Comparison of ENCODE assay signal across 1 cellular context in the genomic region with DNA sequence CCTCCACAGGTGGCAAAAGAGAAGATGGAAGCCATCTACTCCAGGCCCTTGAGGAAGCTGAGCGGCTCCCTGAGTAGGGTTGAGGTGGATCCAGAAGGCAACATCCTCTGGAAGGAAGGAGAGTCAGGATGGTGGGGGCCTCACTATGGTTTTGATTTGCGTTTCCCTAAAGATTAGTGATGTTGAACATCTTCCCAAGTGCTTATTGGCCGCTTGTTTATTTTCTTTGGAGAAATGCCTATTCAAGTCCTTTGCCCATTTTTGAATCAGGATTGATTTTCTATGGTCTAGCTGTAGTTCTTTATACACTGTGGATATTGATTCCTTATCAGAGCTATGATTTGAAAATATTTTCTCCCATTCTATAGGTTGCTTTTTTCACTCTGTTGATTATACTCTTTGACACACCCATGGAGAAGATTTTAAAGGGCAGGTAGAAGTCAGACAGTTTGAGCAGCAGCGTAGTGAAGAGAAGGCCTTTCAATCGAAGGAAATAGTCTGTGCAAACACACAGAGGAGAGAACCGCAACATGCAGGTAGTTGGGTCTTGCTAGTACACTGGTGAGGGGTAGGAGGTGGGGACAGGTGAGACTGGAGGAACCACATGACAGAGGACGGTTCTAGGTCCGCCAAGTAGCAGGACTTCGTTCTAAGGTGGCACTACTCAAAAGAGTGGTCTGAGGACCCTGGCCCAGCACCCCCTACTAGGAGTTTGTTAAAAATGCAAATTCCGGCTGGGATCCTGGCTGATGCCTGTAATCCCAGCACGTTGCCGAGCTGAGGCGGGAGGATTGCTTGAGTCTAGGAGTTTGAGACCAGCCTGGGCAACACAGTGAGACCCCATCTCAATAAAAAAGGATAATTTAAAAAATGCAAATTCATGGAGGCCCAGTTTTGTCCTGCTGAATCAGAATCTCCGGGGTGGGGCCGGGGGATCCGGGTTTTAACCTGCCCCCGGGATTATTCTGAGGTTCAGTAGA.
TF ChIP-seq lines count a peak whose summit lies in the region.

No MANE protein-coding gene starts in this region.

TF ChIP-seq in K562, 482 proteins besides CTCF, POLR2A, EP300 and RAD21 (continued from another document):
- TF ChIP-seq, protein P1, sequence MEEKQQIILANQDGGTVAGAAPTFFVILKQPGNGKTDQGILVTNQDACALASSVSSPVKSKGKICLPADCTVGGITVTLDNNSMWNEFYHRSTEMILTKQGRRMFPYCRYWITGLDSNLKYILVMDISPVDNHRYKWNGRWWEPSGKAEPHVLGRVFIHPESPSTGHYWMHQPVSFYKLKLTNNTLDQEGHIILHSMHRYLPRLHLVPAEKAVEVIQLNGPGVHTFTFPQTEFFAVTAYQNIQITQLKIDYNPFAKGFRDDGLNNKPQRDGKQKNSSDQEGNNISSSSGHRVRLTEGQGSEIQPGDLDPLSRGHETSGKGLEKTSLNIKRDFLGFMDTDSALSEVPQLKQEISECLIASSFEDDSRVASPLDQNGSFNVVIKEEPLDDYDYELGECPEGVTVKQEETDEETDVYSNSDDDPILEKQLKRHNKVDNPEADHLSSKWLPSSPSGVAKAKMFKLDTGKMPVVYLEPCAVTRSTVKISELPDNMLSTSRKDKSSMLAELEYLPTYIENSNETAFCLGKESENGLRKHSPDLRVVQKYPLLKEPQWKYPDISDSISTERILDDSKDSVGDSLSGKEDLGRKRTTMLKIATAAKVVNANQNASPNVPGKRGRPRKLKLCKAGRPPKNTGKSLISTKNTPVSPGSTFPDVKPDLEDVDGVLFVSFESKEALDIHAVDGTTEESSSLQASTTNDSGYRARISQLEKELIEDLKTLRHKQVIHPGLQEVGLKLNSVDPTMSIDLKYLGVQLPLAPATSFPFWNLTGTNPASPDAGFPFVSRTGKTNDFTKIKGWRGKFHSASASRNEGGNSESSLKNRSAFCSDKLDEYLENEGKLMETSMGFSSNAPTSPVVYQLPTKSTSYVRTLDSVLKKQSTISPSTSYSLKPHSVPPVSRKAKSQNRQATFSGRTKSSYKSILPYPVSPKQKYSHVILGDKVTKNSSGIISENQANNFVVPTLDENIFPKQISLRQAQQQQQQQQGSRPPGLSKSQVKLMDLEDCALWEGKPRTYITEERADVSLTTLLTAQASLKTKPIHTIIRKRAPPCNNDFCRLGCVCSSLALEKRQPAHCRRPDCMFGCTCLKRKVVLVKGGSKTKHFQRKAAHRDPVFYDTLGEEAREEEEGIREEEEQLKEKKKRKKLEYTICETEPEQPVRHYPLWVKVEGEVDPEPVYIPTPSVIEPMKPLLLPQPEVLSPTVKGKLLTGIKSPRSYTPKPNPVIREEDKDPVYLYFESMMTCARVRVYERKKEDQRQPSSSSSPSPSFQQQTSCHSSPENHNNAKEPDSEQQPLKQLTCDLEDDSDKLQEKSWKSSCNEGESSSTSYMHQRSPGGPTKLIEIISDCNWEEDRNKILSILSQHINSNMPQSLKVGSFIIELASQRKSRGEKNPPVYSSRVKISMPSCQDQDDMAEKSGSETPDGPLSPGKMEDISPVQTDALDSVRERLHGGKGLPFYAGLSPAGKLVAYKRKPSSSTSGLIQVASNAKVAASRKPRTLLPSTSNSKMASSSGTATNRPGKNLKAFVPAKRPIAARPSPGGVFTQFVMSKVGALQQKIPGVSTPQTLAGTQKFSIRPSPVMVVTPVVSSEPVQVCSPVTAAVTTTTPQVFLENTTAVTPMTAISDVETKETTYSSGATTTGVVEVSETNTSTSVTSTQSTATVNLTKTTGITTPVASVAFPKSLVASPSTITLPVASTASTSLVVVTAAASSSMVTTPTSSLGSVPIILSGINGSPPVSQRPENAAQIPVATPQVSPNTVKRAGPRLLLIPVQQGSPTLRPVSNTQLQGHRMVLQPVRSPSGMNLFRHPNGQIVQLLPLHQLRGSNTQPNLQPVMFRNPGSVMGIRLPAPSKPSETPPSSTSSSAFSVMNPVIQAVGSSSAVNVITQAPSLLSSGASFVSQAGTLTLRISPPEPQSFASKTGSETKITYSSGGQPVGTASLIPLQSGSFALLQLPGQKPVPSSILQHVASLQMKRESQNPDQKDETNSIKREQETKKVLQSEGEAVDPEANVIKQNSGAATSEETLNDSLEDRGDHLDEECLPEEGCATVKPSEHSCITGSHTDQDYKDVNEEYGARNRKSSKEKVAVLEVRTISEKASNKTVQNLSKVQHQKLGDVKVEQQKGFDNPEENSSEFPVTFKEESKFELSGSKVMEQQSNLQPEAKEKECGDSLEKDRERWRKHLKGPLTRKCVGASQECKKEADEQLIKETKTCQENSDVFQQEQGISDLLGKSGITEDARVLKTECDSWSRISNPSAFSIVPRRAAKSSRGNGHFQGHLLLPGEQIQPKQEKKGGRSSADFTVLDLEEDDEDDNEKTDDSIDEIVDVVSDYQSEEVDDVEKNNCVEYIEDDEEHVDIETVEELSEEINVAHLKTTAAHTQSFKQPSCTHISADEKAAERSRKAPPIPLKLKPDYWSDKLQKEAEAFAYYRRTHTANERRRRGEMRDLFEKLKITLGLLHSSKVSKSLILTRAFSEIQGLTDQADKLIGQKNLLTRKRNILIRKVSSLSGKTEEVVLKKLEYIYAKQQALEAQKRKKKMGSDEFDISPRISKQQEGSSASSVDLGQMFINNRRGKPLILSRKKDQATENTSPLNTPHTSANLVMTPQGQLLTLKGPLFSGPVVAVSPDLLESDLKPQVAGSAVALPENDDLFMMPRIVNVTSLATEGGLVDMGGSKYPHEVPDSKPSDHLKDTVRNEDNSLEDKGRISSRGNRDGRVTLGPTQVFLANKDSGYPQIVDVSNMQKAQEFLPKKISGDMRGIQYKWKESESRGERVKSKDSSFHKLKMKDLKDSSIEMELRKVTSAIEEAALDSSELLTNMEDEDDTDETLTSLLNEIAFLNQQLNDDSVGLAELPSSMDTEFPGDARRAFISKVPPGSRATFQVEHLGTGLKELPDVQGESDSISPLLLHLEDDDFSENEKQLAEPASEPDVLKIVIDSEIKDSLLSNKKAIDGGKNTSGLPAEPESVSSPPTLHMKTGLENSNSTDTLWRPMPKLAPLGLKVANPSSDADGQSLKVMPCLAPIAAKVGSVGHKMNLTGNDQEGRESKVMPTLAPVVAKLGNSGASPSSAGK (IDR thresholded peaks at IDR 0.05) = peak; percentile 36; the same call in 1 of the 2 replicates
- TF ChIP-seq ZKSCAN1 (IDR thresholded peaks at IDR 0.05; ENCODE audit: low read depth, low read length) = no peak
- no peak for TF ChIP-seq MAFG (tag; conservative IDR thresholded peaks at IDR 0.05)
- no peak for TF ChIP-seq NR4A1 (CRISPR knock-in tag; IDR thresholded peaks at IDR 0.05)
- 0 out of 2 replicates have a peak, but pooled peaks have one; percentile 18 for TF ChIP-seq NR4A1 (tag; IDR thresholded peaks at IDR 0.05)
- TF ChIP-seq STAT5A (IDR thresholded peaks at IDR 0.05; ENCODE audit: borderline replicate concordance, low read length) = no peak
- TF ChIP-seq KAT2B (IDR thresholded peaks at IDR 0.05; ENCODE audit: low read depth, low read length) = no peak
- TF ChIP-seq, protein P2, sequence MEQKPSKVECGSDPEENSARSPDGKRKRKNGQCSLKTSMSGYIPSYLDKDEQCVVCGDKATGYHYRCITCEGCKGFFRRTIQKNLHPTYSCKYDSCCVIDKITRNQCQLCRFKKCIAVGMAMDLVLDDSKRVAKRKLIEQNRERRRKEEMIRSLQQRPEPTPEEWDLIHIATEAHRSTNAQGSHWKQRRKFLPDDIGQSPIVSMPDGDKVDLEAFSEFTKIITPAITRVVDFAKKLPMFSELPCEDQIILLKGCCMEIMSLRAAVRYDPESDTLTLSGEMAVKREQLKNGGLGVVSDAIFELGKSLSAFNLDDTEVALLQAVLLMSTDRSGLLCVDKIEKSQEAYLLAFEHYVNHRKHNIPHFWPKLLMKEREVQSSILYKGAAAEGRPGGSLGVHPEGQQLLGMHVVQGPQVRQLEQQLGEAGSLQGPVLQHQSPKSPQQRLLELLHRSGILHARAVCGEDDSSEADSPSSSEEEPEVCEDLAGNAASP (IDR thresholded peaks at IDR 0.05) = no peak
- TF ChIP-seq, protein P3, sequence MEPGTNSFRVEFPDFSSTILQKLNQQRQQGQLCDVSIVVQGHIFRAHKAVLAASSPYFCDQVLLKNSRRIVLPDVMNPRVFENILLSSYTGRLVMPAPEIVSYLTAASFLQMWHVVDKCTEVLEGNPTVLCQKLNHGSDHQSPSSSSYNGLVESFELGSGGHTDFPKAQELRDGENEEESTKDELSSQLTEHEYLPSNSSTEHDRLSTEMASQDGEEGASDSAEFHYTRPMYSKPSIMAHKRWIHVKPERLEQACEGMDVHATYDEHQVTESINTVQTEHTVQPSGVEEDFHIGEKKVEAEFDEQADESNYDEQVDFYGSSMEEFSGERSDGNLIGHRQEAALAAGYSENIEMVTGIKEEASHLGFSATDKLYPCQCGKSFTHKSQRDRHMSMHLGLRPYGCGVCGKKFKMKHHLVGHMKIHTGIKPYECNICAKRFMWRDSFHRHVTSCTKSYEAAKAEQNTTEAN (CRISPR knock-in tag; IDR thresholded peaks at IDR 0.05) = no peak
- TF ChIP-seq ZNF354B (CRISPR knock-in tag; IDR thresholded peaks at IDR 0.05) = no peak
- no peak for TF ChIP-seq ETS2 (tag; IDR thresholded peaks at IDR 0.05; ENCODE audit: borderline replicate concordance, poor library complexity, severe bottlenecking)
- TF ChIP-seq RBM22 (IDR thresholded peaks at IDR 0.05; ENCODE audit: low read depth, low read length, poor library complexity, severe bottlenecking) = no peak
- no peak for TF ChIP-seq HSF4 (CRISPR knock-in tag; IDR thresholded peaks at IDR 0.05; ENCODE audit: borderline replicate concordance)
- TF ChIP-seq FOXM1 (IDR thresholded peaks at IDR 0.05; ENCODE audit: low read depth) = 0 out of 2 replicates have a peak, but pooled peaks have one; percentile 34
- TF ChIP-seq FOXM1 (CRISPR knock-in tag; IDR thresholded peaks at IDR 0.05; ENCODE audit: low read depth) = no peak
- TF ChIP-seq ZNF324 (CRISPR knock-in tag; IDR thresholded peaks at IDR 0.05) = no peak
- TF ChIP-seq, protein P4, sequence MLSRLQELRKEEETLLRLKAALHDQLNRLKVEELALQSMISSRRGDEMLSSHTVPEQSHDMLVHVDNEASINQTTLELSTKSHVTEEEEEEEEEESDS (CRISPR knock-in tag; IDR thresholded peaks at IDR 0.05) = no peak
- TF ChIP-seq, protein P5, sequence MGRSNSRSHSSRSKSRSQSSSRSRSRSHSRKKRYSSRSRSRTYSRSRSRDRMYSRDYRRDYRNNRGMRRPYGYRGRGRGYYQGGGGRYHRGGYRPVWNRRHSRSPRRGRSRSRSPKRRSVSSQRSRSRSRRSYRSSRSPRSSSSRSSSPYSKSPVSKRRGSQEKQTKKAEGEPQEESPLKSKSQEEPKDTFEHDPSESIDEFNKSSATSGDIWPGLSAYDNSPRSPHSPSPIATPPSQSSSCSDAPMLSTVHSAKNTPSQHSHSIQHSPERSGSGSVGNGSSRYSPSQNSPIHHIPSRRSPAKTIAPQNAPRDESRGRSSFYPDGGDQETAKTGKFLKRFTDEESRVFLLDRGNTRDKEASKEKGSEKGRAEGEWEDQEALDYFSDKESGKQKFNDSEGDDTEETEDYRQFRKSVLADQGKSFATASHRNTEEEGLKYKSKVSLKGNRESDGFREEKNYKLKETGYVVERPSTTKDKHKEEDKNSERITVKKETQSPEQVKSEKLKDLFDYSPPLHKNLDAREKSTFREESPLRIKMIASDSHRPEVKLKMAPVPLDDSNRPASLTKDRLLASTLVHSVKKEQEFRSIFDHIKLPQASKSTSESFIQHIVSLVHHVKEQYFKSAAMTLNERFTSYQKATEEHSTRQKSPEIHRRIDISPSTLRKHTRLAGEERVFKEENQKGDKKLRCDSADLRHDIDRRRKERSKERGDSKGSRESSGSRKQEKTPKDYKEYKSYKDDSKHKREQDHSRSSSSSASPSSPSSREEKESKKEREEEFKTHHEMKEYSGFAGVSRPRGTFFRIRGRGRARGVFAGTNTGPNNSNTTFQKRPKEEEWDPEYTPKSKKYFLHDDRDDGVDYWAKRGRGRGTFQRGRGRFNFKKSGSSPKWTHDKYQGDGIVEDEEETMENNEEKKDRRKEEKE (IDR thresholded peaks at IDR 0.05; ENCODE audit: borderline replicate concordance in 1 of 2, control insufficient read depth in 1 of 2, low read depth in 2 of 2, low read length in 1 of 2) = no peak
- TF ChIP-seq E2F3 (CRISPR knock-in tag; IDR thresholded peaks at IDR 0.05) = no peak
- peak; percentile 23 for TF ChIP-seq SUPT5H (IDR thresholded peaks at IDR 0.05)
- TF ChIP-seq, protein P6, sequence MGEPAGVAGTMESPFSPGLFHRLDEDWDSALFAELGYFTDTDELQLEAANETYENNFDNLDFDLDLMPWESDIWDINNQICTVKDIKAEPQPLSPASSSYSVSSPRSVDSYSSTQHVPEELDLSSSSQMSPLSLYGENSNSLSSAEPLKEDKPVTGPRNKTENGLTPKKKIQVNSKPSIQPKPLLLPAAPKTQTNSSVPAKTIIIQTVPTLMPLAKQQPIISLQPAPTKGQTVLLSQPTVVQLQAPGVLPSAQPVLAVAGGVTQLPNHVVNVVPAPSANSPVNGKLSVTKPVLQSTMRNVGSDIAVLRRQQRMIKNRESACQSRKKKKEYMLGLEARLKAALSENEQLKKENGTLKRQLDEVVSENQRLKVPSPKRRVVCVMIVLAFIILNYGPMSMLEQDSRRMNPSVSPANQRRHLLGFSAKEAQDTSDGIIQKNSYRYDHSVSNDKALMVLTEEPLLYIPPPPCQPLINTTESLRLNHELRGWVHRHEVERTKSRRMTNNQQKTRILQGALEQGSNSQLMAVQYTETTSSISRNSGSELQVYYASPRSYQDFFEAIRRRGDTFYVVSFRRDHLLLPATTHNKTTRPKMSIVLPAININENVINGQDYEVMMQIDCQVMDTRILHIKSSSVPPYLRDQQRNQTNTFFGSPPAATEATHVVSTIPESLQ (CRISPR knock-in tag; IDR thresholded peaks at IDR 0.05) = 0 out of 2 replicates have a peak, but pooled peaks have one; percentile 26
- peak; percentile 14; the same call in 1 of the 2 replicates for TF ChIP-seq L3MBTL2 (IDR thresholded peaks at IDR 0.05)
- no peak for TF ChIP-seq EGR1 (conservative IDR thresholded peaks at IDR 0.05)
- TF ChIP-seq ZNF316 (IDR thresholded peaks at IDR 0.05) = no peak
- TF ChIP-seq TARDBP (IDR thresholded peaks at IDR 0.05) = no peak
- TF ChIP-seq KDM1A (IDR thresholded peaks at IDR 0.05) = 0 out of 4 replicates have a peak, but pooled peaks of 1 of the 2 experiments have one; percentile 16
- TF ChIP-seq, protein P7, sequence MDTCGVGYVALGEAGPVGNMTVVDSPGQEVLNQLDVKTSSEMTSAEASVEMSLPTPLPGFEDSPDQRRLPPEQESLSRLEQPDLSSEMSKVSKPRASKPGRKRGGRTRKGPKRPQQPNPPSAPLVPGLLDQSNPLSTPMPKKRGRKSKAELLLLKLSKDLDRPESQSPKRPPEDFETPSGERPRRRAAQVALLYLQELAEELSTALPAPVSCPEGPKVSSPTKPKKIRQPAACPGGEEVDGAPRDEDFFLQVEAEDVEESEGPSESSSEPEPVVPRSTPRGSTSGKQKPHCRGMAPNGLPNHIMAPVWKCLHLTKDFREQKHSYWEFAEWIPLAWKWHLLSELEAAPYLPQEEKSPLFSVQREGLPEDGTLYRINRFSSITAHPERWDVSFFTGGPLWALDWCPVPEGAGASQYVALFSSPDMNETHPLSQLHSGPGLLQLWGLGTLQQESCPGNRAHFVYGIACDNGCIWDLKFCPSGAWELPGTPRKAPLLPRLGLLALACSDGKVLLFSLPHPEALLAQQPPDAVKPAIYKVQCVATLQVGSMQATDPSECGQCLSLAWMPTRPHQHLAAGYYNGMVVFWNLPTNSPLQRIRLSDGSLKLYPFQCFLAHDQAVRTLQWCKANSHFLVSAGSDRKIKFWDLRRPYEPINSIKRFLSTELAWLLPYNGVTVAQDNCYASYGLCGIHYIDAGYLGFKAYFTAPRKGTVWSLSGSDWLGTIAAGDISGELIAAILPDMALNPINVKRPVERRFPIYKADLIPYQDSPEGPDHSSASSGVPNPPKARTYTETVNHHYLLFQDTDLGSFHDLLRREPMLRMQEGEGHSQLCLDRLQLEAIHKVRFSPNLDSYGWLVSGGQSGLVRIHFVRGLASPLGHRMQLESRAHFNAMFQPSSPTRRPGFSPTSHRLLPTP (IDR thresholded peaks at IDR 0.05; ENCODE audit: borderline replicate concordance, extremely low read depth, insufficient read length) = no peak
TF ChIP-seq in K562: peak in this region for 32.
